In the genomic region with DNA sequence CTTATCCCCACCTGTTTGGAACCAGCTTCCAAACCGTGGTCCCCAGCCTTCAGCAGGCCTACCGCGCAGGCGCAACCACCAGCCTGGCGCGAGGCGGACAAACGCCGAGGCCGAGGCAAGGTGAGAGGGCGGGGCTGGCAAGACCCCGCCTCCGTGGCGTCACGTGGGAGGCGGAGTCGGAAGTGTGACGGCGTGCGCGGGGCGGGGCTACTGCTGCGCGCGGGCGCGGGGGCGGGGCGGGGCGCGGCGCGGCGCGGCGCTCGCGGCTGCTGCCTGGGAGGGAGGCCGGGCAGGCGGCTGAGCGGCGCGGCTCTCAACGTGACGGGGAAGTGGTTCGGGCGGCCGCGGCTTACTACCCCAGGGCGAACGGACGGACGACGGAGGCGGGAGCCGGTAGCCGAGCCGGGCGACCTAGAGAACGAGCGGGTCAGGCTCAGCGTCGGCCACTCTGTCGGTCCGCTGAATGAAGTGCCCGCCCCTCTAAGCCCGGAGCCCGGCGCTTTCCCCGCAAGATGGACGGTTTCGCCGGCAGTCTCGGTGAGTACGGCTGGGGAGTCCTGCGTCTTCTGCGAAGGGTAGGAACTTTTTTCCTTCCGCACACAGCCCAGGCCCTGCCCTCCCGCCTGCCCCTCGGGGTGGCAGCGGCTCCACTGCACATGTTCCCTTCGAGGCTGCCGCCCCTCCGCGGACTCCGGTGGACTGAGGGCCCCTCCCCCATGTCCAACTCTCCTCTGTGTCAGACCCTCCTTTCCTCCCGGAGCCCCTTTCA, we compare ENCODE assay signal across 1 cellular context.
TF ChIP-seq lines count a peak whose summit lies in the region.

A gene with protein sequence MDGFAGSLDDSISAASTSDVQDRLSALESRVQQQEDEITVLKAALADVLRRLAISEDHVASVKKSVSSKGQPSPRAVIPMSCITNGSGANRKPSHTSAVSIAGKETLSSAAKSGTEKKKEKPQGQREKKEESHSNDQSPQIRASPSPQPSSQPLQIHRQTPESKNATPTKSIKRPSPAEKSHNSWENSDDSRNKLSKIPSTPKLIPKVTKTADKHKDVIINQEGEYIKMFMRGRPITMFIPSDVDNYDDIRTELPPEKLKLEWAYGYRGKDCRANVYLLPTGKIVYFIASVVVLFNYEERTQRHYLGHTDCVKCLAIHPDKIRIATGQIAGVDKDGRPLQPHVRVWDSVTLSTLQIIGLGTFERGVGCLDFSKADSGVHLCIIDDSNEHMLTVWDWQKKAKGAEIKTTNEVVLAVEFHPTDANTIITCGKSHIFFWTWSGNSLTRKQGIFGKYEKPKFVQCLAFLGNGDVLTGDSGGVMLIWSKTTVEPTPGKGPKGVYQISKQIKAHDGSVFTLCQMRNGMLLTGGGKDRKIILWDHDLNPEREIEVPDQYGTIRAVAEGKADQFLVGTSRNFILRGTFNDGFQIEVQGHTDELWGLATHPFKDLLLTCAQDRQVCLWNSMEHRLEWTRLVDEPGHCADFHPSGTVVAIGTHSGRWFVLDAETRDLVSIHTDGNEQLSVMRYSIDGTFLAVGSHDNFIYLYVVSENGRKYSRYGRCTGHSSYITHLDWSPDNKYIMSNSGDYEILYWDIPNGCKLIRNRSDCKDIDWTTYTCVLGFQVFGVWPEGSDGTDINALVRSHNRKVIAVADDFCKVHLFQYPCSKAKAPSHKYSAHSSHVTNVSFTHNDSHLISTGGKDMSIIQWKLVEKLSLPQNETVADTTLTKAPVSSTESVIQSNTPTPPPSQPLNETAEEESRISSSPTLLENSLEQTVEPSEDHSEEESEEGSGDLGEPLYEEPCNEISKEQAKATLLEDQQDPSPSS (plus strand): TSS at position 254 of the 769 bp plus-strand sequence. CDS start 259 bp downstream, at position 513.

TF ChIP-seq in HepG2, 621 proteins besides CTCF, POLR2A, EP300 and RAD21 (continued from another document and continues in another):
- TF ChIP-seq, protein P1, sequence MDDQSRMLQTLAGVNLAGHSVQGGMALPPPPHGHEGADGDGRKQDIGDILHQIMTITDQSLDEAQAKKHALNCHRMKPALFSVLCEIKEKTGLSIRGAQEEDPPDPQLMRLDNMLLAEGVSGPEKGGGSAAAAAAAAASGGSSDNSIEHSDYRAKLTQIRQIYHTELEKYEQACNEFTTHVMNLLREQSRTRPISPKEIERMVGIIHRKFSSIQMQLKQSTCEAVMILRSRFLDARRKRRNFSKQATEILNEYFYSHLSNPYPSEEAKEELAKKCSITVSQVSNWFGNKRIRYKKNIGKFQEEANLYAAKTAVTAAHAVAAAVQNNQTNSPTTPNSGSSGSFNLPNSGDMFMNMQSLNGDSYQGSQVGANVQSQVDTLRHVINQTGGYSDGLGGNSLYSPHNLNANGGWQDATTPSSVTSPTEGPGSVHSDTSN (CRISPR knock-in tag; IDR thresholded peaks at IDR 0.05; ENCODE audit: borderline replicate concordance) = peak; percentile 70
- TF ChIP-seq ZNF468 (CRISPR knock-in tag; IDR thresholded peaks at IDR 0.05) (no peak), MTF2 (CRISPR knock-in tag; IDR thresholded peaks at IDR 0.05; ENCODE audit: borderline replicate concordance) (no peak), CREB1 (IDR thresholded peaks at IDR 0.05) (peak; percentile 87), CREB1 (CRISPR knock-in tag; IDR thresholded peaks at IDR 0.05) (no peak), MLLT10 (CRISPR knock-in tag; IDR thresholded peaks at IDR 0.05) (peak; percentile 95; the same call in 1 of the 2 replicates), THAP11 (CRISPR knock-in tag; IDR thresholded peaks at IDR 0.05) (peak; percentile 66), ZNF12 (CRISPR knock-in tag; IDR thresholded peaks at IDR 0.05) (0 out of 2 replicates have a peak, but pooled peaks have one; percentile 3), ATRX (CRISPR knock-in tag; IDR thresholded peaks at IDR 0.05; ENCODE audit: borderline replicate concordance) (no peak), ZNF101 (CRISPR knock-in tag; IDR thresholded peaks at IDR 0.05; ENCODE audit: borderline replicate concordance, low read depth) (0 out of 2 replicates have a peak, but pooled peaks have one; percentile 8), IRX3 (CRISPR knock-in tag; IDR thresholded peaks at IDR 0.05; ENCODE audit: borderline replicate concordance, low read depth) (peak; percentile 82; the same call in 1 of the 2 replicates), NPAS2 (CRISPR knock-in tag; IDR thresholded peaks at IDR 0.05; ENCODE audit: borderline replicate concordance) (no peak), MAZ (IDR thresholded peaks at IDR 0.05; ENCODE audit: borderline replicate concordance, low read depth, low read length) (no peak; the same call in none of the 2 replicates), MAZ (CRISPR knock-in tag; IDR thresholded peaks at IDR 0.05; ENCODE audit: low read depth) (peak; percentile 75), ZNF776 (CRISPR knock-in tag; IDR thresholded peaks at IDR 0.05) (peak; percentile 71), TBX2 (CRISPR knock-in tag; IDR thresholded peaks at IDR 0.05; ENCODE audit: borderline replicate concordance) (peak; percentile 73), ZNF607 (CRISPR knock-in tag; IDR thresholded peaks at IDR 0.05; ENCODE audit: borderline replicate concordance) (peak; percentile 88; the same call in 1 of the 2 replicates), ZMAT3 (CRISPR knock-in tag; conservative IDR thresholded peaks at IDR 0.05) (peak; percentile 38), MEF2D (CRISPR knock-in tag; IDR thresholded peaks at IDR 0.05) (0 out of 2 replicates have a peak, but pooled peaks have one; percentile 14), ZNF251 (CRISPR knock-in tag; IDR thresholded peaks at IDR 0.05) (no peak), ZNF619 (CRISPR knock-in tag; IDR thresholded peaks at IDR 0.05) (peak; percentile 33; the same call in 1 of the 2 replicates), NBN (conservative IDR thresholded peaks at IDR 0.05) (no peak), ZNF335 (CRISPR knock-in tag; IDR thresholded peaks at IDR 0.05) (no peak; the same call in 1 of the 2 replicates), SOX13 (IDR thresholded peaks at IDR 0.05) (no peak), SOX13 (CRISPR knock-in tag; conservative IDR thresholded peaks at IDR 0.05 in 1 of 2, IDR thresholded peaks at IDR 0.05 in 1 of 2) (peak in 1 of 2 experiments; percentile 47; a peak in 2 of 4 replicates), POLR2AphosphoS5 (IDR thresholded peaks at IDR 0.05; ENCODE audit: low read depth, low read length) (peak; percentile 55), RORA (CRISPR knock-in tag; IDR thresholded peaks at IDR 0.05) (no peak), TAF15 (IDR thresholded peaks at IDR 0.05; ENCODE audit: low read depth, low read length, poor library complexity, severe bottlenecking) (peak; percentile 69), CENPT (CRISPR knock-in tag; IDR thresholded peaks at IDR 0.05; ENCODE audit: low read depth) (no peak; the same call in 1 of the 2 replicates), ZNF598 (CRISPR knock-in tag; IDR thresholded peaks at IDR 0.05; ENCODE audit: borderline replicate concordance) (0 out of 2 replicates have a peak, but pooled peaks have one; percentile 49), ZNF343 (CRISPR knock-in tag; IDR thresholded peaks at IDR 0.05) (peak; percentile 55; the same call in 1 of the 2 replicates), MED8 (CRISPR knock-in tag; IDR thresholded peaks at IDR 0.05; ENCODE audit: insufficient replicate concordance) (peak; percentile 67), BCL6 (CRISPR knock-in tag; IDR thresholded peaks at IDR 0.05) (peak; percentile 30), KLF9 (CRISPR knock-in tag; IDR thresholded peaks at IDR 0.05; ENCODE audit: low read depth) (0 out of 2 replicates have a peak, but pooled peaks have one; percentile 31), MXD4 (CRISPR knock-in tag; IDR thresholded peaks at IDR 0.05) (peak; percentile 66), ISL2 (CRISPR knock-in tag; IDR thresholded peaks at IDR 0.05) (peak; percentile 18; the same call in 1 of the 2 replicates), HHEX (CRISPR knock-in tag; IDR thresholded peaks at IDR 0.05) (0 out of 2 replicates have a peak, but pooled peaks have one; percentile 10), ZFAT (CRISPR knock-in tag; conservative IDR thresholded peaks at IDR 0.05) (peak; percentile 71; the same call in 1 of the 2 replicates), ZNF547 (CRISPR knock-in tag; IDR thresholded peaks at IDR 0.05) (peak; percentile 95), NFYC (CRISPR knock-in tag; IDR thresholded peaks at IDR 0.05) (peak; percentile 57; the same call in 1 of the 2 replicates), ZNF589 (CRISPR knock-in tag; conservative IDR thresholded peaks at IDR 0.05) (0 out of 2 replicates have a peak, but pooled peaks have one; percentile 44), SMC3 (IDR thresholded peaks at IDR 0.05; ENCODE audit: low read length) (no peak), U2AF1 (optimal IDR thresholded peaks at IDR 0.05; ENCODE audit: low read depth, low read length) (peak; percentile 85), SOX5 (CRISPR knock-in tag; IDR thresholded peaks at IDR 0.05; ENCODE audit: borderline replicate concordance) (peak; percentile 65; the same call in 1 of the 2 replicates), PCBP1 (IDR thresholded peaks at IDR 0.05; ENCODE audit: borderline replicate concordance, low read depth, low read length) (peak; percentile 82; the same call in 1 of the 2 replicates), ARNT2 (CRISPR knock-in tag; IDR thresholded peaks at IDR 0.05; ENCODE audit: low read depth) (peak; percentile 88), ZBTB7A (CRISPR knock-in tag; IDR thresholded peaks at IDR 0.05) (0 out of 2 replicates have a peak, but pooled peaks have one; percentile 59), ZNF383 (CRISPR knock-in tag; IDR thresholded peaks at IDR 0.05; ENCODE audit: borderline replicate concordance) (0 out of 2 replicates have a peak, but pooled peaks have one; percentile 65)
- TF ChIP-seq, protein P2, sequence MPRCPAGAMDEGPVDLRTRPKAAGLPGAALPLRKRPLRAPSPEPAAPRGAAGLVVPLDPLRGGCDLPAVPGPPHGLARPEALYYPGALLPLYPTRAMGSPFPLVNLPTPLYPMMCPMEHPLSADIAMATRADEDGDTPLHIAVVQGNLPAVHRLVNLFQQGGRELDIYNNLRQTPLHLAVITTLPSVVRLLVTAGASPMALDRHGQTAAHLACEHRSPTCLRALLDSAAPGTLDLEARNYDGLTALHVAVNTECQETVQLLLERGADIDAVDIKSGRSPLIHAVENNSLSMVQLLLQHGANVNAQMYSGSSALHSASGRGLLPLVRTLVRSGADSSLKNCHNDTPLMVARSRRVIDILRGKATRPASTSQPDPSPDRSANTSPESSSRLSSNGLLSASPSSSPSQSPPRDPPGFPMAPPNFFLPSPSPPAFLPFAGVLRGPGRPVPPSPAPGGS (CRISPR knock-in tag; IDR thresholded peaks at IDR 0.05) = peak; percentile 82
- TF ChIP-seq, protein P3, sequence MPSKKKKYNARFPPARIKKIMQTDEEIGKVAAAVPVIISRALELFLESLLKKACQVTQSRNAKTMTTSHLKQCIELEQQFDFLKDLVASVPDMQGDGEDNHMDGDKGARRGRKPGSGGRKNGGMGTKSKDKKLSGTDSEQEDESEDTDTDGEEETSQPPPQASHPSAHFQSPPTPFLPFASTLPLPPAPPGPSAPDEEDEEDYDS (CRISPR knock-in tag; IDR thresholded peaks at IDR 0.05) = peak; percentile 91
- TF ChIP-seq, protein P4, sequence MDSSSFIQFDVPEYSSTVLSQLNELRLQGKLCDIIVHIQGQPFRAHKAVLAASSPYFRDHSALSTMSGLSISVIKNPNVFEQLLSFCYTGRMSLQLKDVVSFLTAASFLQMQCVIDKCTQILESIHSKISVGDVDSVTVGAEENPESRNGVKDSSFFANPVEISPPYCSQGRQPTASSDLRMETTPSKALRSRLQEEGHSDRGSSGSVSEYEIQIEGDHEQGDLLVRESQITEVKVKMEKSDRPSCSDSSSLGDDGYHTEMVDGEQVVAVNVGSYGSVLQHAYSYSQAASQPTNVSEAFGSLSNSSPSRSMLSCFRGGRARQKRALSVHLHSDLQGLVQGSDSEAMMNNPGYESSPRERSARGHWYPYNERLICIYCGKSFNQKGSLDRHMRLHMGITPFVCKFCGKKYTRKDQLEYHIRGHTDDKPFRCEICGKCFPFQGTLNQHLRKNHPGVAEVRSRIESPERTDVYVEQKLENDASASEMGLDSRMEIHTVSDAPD (CRISPR knock-in tag; IDR thresholded peaks at IDR 0.05) = 0 out of 2 replicates have a peak, but pooled peaks have one; percentile 17
- TF ChIP-seq, protein P5, sequence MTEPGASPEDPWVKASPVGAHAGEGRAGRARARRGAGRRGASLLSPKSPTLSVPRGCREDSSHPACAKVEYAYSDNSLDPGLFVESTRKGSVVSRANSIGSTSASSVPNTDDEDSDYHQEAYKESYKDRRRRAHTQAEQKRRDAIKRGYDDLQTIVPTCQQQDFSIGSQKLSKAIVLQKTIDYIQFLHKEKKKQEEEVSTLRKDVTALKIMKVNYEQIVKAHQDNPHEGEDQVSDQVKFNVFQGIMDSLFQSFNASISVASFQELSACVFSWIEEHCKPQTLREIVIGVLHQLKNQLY (CRISPR knock-in tag; IDR thresholded peaks at IDR 0.05) = 0 out of 2 replicates have a peak, but pooled peaks have one; percentile 19
- TF ChIP-seq, protein P6, sequence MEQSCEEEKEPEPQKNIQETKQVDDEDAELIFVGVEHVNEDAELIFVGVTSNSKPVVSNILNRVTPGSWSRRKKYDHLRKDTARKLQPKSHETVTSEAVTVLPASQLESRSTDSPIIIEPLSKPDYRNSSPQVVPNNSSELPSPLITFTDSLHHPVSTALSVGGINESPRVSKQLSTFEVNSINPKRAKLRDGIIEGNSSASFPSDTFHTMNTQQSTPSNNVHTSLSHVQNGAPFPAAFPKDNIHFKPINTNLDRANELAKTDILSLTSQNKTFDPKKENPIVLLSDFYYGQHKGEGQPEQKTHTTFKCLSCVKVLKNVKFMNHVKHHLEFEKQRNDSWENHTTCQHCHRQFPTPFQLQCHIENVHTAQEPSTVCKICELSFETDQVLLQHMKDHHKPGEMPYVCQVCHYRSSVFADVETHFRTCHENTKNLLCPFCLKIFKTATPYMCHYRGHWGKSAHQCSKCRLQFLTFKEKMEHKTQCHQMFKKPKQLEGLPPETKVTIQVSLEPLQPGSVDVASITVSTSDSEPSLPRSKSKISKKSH (CRISPR knock-in tag; IDR thresholded peaks at IDR 0.05; ENCODE audit: borderline replicate concordance) = no peak; the same call in 1 of the 2 replicates
- TF ChIP-seq, protein P7, sequence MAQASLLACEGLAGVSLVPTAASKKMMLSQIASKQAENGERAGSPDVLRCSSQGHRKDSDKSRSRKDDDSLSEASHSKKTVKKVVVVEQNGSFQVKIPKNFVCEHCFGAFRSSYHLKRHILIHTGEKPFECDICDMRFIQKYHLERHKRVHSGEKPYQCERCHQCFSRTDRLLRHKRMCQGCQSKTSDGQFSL (CRISPR knock-in tag; IDR thresholded peaks at IDR 0.05) = no peak
- TF ChIP-seq, protein P8, sequence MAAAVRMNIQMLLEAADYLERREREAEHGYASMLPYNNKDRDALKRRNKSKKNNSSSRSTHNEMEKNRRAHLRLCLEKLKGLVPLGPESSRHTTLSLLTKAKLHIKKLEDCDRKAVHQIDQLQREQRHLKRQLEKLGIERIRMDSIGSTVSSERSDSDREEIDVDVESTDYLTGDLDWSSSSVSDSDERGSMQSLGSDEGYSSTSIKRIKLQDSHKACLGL (CRISPR knock-in tag; IDR thresholded peaks at IDR 0.05) = 0 out of 2 replicates have a peak, but pooled peaks have one; percentile 39
- TF ChIP-seq, protein P9, sequence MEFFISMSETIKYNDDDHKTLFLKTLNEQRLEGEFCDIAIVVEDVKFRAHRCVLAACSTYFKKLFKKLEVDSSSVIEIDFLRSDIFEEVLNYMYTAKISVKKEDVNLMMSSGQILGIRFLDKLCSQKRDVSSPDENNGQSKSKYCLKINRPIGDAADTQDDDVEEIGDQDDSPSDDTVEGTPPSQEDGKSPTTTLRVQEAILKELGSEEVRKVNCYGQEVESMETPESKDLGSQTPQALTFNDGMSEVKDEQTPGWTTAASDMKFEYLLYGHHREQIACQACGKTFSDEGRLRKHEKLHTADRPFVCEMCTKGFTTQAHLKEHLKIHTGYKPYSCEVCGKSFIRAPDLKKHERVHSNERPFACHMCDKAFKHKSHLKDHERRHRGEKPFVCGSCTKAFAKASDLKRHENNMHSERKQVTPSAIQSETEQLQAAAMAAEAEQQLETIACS (CRISPR knock-in tag; IDR thresholded peaks at IDR 0.05) = peak; percentile 61; the same call in 1 of the 2 replicates
